9 cellular contexts compared by ENCODE assay signal in the genomic region with DNA sequence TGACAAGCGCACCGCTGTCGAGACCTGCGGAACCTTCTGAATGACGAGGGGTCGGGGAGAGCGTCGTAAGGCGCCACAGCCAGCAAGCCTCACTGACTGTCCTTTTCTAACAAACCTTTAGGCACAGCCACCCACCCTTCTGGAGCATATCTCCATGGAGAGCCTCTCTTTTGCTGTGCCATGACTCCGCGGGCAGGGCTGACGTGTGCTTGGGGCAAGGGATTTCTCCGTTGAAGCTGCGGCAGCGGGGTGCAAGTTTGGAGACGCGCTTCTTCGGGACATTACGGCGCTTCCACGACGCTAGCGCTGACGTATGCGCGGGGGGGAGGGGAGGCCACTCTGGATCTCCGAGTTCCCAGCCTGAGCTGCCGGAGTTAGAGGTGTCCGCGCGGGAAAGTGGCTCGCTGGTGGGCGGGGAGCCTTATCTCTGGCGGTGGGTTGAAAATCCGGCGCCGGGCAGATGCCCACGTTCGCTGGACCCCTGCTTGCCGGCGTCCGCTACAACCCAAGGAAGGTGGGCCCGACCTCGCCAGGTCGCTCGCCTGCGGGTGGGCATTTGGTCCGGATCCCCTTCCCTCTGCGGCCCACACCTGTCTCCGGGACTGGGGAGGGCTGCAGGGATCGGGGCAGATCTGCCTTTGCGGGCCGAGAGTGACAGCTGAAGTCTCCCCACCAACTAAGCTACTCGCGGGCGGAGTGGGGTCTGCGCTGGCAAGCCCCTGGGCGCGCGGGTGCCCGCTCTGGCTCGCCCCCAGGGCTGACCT. TPM values are rescaled to one million over a fixed set of nuclear protein-coding genes. Genes with fewer than 3 reads are reported as not detected.
A peak's percentile ranks its signal among the peaks of the same experiment; 100 is the strongest.
DNase-seq lines count a peak whose midpoint lies in the region; ATAC-seq and TF ChIP-seq lines count a peak whose summit lies in the region.
"Had no signal": no experiment of that assay in that cellular context is flagged by ENCODE, and none has a peak within 500 bp of the region (broad histone marks: within the 10 kb centered on the region; RNA-seq: fewer than 3 reads in every experiment).

No MANE protein-coding gene starts in this region.

- ATAC-seq in GM19455 (IDR thresholded peaks at IDR 0.05; ENCODE audit: unreplicated experiment) (peak; percentile 87), HG03571 (IDR thresholded peaks at IDR 0.05; ENCODE audit: unreplicated experiment) (peak; percentile 79)
- ATAC-seq in activated CD8-positive, alpha-beta memory T cell treated with anti-CD3 and anti-CD28 coated beads, Interleukin-2, amount 10 ng/mL, durations not matched to agents 7 days and 5 days: peak; percentile 87

- CTCF ChIA-PET in activated CD8-positive, alpha-beta memory T cell treated with anti-CD3 and anti-CD28 coated beads, Interleukin-2, amount 10 ng/mL, durations not matched to agents 7 days and 5 days (lab: Charles Lee): interaction anchor here (1.1 kb wide), 1 partner anchor 903 kb away, joined by 3 read pairs; a partner anchor contains a TSS

- H3K4me3 ChIP-seq in mesodermal cell (ENCODE audit: extremely low read depth, insufficient read depth, low read length, poor library complexity, severe bottlenecking): peak overlapping the region; percentile 82

- no peak overlapping the region for H3K27ac Mint-ChIP-seq in activated CD8-positive, alpha-beta memory T cell treated with anti-CD3 and anti-CD28 coated beads, Interleukin-2, amount 10 ng/mL, durations not matched to agents 7 days and 5 days
- H3K27ac Mint-ChIP-seq in endothelial cell (ENCODE audit: unreplicated experiment): no peak overlapping the region
- H3K27ac Mint-ChIP-seq: stimulated activated naive CD8-positive, alpha-beta T cell treated with anti-CD3 and anti-CD28 coated beads, Interleukin-15, Interleukin-2, amounts not matched to agents 100 ng/mL and 50 ng/mL, for 24 hours had no signal

- H3K9me3 Mint-ChIP-seq in activated CD8-positive, alpha-beta memory T cell treated with anti-CD3 and anti-CD28 coated beads, Interleukin-2, amount 10 ng/mL, durations not matched to agents 7 days and 5 days (ENCODE audit: low read depth): no peaks in the 10 kb centered on the region
- no peaks in the 10 kb centered on the region for H3K9me3 Mint-ChIP-seq in endothelial cell (ENCODE audit: unreplicated experiment)
- H3K9me3 Mint-ChIP-seq: stimulated activated naive CD8-positive, alpha-beta T cell treated with anti-CD3 and anti-CD28 coated beads, Interleukin-15, Interleukin-2, amounts not matched to agents 100 ng/mL and 50 ng/mL, for 24 hours had no signal

- H3K4me1 Mint-ChIP-seq in activated CD8-positive, alpha-beta memory T cell treated with anti-CD3 and anti-CD28 coated beads, Interleukin-2, amount 10 ng/mL, durations not matched to agents 7 days and 5 days: peaks cover 20% of the 10 kb centered on the region
- peaks cover 7% of the 10 kb centered on the region for H3K4me1 Mint-ChIP-seq in endothelial cell (ENCODE audit: unreplicated experiment)

- peak; percentile 65 for DNase-seq in CMK (ENCODE audit: low read depth)
- peak; percentile 78 for DNase-seq in NOMO-1 treated with DMSO at 0.1 percent for 48 hours (lab: John Stamatoyannopoulos, UW; ENCODE audit: unreplicated experiment)
- peak; percentile 89 for DNase-seq in activated CD8-positive, alpha-beta memory T cell treated with anti-CD3 and anti-CD28 coated beads, Interleukin-2, amount 10 ng/mL, durations not matched to agents 7 days and 5 days
- DNase-seq in endothelial cell (ENCODE audit: low spot score): peak; percentile 77
- peak; percentile 76 for DNase-seq in stimulated activated CD8-positive, alpha-beta memory T cell treated with anti-CD3 and anti-CD28 coated beads, Interleukin-15, amount 100 ng/mL, for 24 hours (ENCODE audit: low read depth)

- peaks cover 4% of the 10 kb centered on the region for H3K36me3 Mint-ChIP-seq in activated CD8-positive, alpha-beta memory T cell treated with anti-CD3 and anti-CD28 coated beads, Interleukin-2, amount 10 ng/mL, durations not matched to agents 7 days and 5 days
- H3K36me3 Mint-ChIP-seq in endothelial cell (ENCODE audit: low read depth, unreplicated experiment): no peaks in the 10 kb centered on the region

- peak overlapping the region; percentile 92 for H3K27ac ChIP-seq in mesodermal cell (ENCODE audit: low read depth, low read length, severe bottlenecking)

- no peaks in the 10 kb centered on the region for H3K36me3 ChIP-seq in mesodermal cell (ENCODE audit: control insufficient read depth, insufficient read depth, low read length)

- H3K4me3 Mint-ChIP-seq in activated CD8-positive, alpha-beta memory T cell treated with anti-CD3 and anti-CD28 coated beads, Interleukin-2, amount 10 ng/mL, durations not matched to agents 7 days and 5 days: no peak overlapping the region
- H3K4me3 Mint-ChIP-seq in endothelial cell (ENCODE audit: unreplicated experiment): no peak overlapping the region
- H3K4me3 Mint-ChIP-seq: stimulated activated naive CD8-positive, alpha-beta T cell treated with anti-CD3 and anti-CD28 coated beads, Interleukin-15, Interleukin-2, amounts not matched to agents 100 ng/mL and 50 ng/mL, for 24 hours had no signal

- H3K27me3 Mint-ChIP-seq in activated CD8-positive, alpha-beta memory T cell treated with anti-CD3 and anti-CD28 coated beads, Interleukin-2, amount 10 ng/mL, durations not matched to agents 7 days and 5 days: no peaks in the 10 kb centered on the region
- H3K27me3 Mint-ChIP-seq in endothelial cell (ENCODE audit: unreplicated experiment): peaks cover 3% of the 10 kb centered on the region
- H3K27me3 Mint-ChIP-seq: stimulated activated naive CD8-positive, alpha-beta T cell treated with anti-CD3 and anti-CD28 coated beads, Interleukin-15, Interleukin-2, amounts not matched to agents 100 ng/mL and 50 ng/mL, for 24 hours had no signal

- 0% methylated on average over 43 to 55 of the region's 62 CpGs for WGBS in mesodermal cell (ENCODE audit: insufficient coverage in 2 of 2), 2 experiments

- TF ChIP-seq CTCF in endothelial cell (IDR thresholded peaks at IDR 0.05; ENCODE audit: unreplicated experiment): no peak

- H3K4me1 ChIP-seq in mesodermal cell (ENCODE audit: control insufficient read depth, insufficient read depth, low read length, poor library complexity, severe bottlenecking): no peaks in the 10 kb centered on the region

- no peaks in the 10 kb centered on the region for H3K9me3 ChIP-seq in mesodermal cell (ENCODE audit: control insufficient read depth, low read length)

RNA-seq across cellular contexts. Expression of a gene that starts 0.5 kb away (rescaled TPM):
- total RNA-seq in activated CD8-positive, alpha-beta memory T cell treated with anti-CD3 and anti-CD28 coated beads, Interleukin-2, amount 10 ng/mL, durations not matched to agents 7 days and 5 days: 10 to 100 TPM; 21.4 to 23.9 TPM
- 11.8 TPM for total RNA-seq in endothelial cell (ENCODE audit: unreplicated experiment)
- 6.6 TPM for polyA plus RNA-seq in mesodermal cell (2013, experiment 1 of 2)
- polyA plus RNA-seq in mesodermal cell (2013, experiment 2 of 2): 8.4 TPM

Comparison
In these comparisons a context has a peak if more than half of its experiments do, and no peak if none do; other contexts are left out.
1. Peak in every context shown above with its lines: DNase-seq, ATAC-seq, H3K4me3 ChIP-seq and H3K27ac ChIP-seq.